In genomic region chr2:223930002-223930976, GRCh38 we compare ENCODE assay signal across 1 cellular context.
TF ChIP-seq lines count a peak whose summit lies in the region.

No MANE protein-coding gene starts in this region.

TF ChIP-seq in HepG2, 621 proteins besides CTCF, POLR2A, EP300 and RAD21 (continued from another document):
- no peak for TF ChIP-seq CEBPZ (IDR thresholded peaks at IDR 0.05; ENCODE audit: low read length)
- no peak for TF ChIP-seq HOXA7 (CRISPR knock-in tag; IDR thresholded peaks at IDR 0.05)
- 0 out of 2 replicates have a peak, but pooled peaks have one; percentile 23 for TF ChIP-seq CHD4 (IDR thresholded peaks at IDR 0.05; ENCODE audit: borderline replicate concordance, low read length)
- peak; percentile 25; the same call in 1 of the 2 replicates for TF ChIP-seq STAG1 (CRISPR knock-in tag; IDR thresholded peaks at IDR 0.05)
- TF ChIP-seq ZGPAT (CRISPR knock-in tag; IDR thresholded peaks at IDR 0.05): peak; percentile 84
- TF ChIP-seq ZNF781 (CRISPR knock-in tag; IDR thresholded peaks at IDR 0.05; ENCODE audit: borderline replicate concordance, not compliant biosample characterization): peak; percentile 72
- TF ChIP-seq TEF (CRISPR knock-in tag; IDR thresholded peaks at IDR 0.05): no peak
- peak; percentile 64 for TF ChIP-seq SOX5 (CRISPR knock-in tag; IDR thresholded peaks at IDR 0.05; ENCODE audit: borderline replicate concordance)
- TF ChIP-seq ZNF674 (CRISPR knock-in tag; IDR thresholded peaks at IDR 0.05; ENCODE audit: low read depth): no peak
- TF ChIP-seq PRPF4 (IDR thresholded peaks at IDR 0.05; ENCODE audit: low read depth, low read length, poor library complexity, severe bottlenecking): no peak
- TF ChIP-seq SMARCE1 (IDR thresholded peaks at IDR 0.05; ENCODE audit: borderline replicate concordance): no peak
- TF ChIP-seq ISX (CRISPR knock-in tag; conservative IDR thresholded peaks at IDR 0.05): no peak
- TF ChIP-seq KMT2B (CRISPR knock-in tag; IDR thresholded peaks at IDR 0.05): peak; percentile 67; the same call in 1 of the 2 replicates
- TF ChIP-seq RBM39 (IDR thresholded peaks at IDR 0.05; ENCODE audit: low read depth, low read length, poor library complexity, severe bottlenecking): peak; percentile 50
- TF ChIP-seq ZNF512B (CRISPR knock-in tag; IDR thresholded peaks at IDR 0.05; ENCODE audit: borderline replicate concordance): peak; percentile 66
- TF ChIP-seq SPEN (CRISPR knock-in tag; IDR thresholded peaks at IDR 0.05; ENCODE audit: low read depth): peak; percentile 82
- TF ChIP-seq KLF13 (CRISPR knock-in tag; IDR thresholded peaks at IDR 0.05): no peak
- no peak for TF ChIP-seq KAT2B (IDR thresholded peaks at IDR 0.05; ENCODE audit: borderline replicate concordance, low read depth, low read length)
- TF ChIP-seq ZHX2 (IDR thresholded peaks at IDR 0.05; ENCODE audit: low read depth): peak; percentile 75
- no peak for TF ChIP-seq ZHX2 (CRISPR knock-in tag; IDR thresholded peaks at IDR 0.05; ENCODE audit: borderline replicate concordance)
- peak; percentile 69 for TF ChIP-seq ZNF121 (CRISPR knock-in tag; IDR thresholded peaks at IDR 0.05)
- TF ChIP-seq ZNF775 (CRISPR knock-in tag; IDR thresholded peaks at IDR 0.05; ENCODE audit: borderline replicate concordance): peak; percentile 71; the same call in 1 of the 2 replicates
- TF ChIP-seq ZMAT5 (CRISPR knock-in tag; IDR thresholded peaks at IDR 0.05; ENCODE audit: borderline replicate concordance, low read depth): no peak
- TF ChIP-seq ZNF737 (CRISPR knock-in tag; IDR thresholded peaks at IDR 0.05; ENCODE audit: borderline replicate concordance): no peak
- TF ChIP-seq ZNF770 (CRISPR knock-in tag; IDR thresholded peaks at IDR 0.05): peak; percentile 96
TF ChIP-seq in HepG2: peak in this region for 344.
